8 cellular contexts compared by ENCODE assay signal in the genomic region with DNA sequence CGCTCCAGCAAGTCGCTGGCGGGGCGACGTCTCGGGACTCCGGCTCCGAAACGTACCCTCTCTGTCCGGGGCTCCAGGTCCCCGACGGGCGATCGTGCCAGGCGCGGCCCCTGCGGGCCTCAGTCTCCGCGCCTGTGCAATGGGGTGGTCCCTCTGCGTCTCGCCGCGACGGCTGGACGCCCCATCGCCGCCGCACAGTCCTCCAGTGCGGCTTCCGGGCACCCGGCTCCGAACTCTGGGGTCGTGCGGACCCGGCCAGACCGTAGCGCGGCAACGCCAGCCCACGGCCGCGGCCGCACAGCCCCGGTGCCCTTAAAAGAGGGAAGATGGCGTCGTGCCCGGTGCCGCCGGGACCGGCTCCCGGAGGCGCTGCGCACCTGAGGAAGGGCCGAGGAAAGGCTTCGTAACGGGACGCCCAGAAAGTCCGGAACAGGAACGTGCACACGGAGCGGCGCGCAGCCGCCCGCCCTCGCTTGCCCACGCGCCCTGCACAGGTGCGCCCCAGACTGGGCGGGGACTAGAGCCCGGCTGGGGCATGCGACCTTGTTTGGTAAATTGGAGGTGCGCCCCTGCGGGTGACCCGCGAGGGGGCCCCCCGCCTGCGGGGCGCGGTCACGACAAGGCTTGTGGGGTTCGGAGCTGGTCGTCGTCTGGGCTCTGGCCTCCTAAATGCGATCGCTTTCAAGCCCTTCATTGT. TPM values are rescaled to one million over a fixed set of nuclear protein-coding genes. Genes with fewer than 3 reads are reported as not detected.
DNase-seq lines count a peak whose midpoint lies in the region; ATAC-seq and TF ChIP-seq lines count a peak whose summit lies in the region.

No MANE protein-coding gene starts in this region.

- no peaks in the 10 kb centered on the region for H3K9me3 ChIP-seq in right atrium auricular region
- H3K9me3 ChIP-seq in skeletal muscle tissue (ENCODE audit: control insufficient read depth in 3 of 3, low read length in 3 of 3), result no peaks in the 10 kb centered on the region

- H3K36me3 ChIP-seq in right atrium auricular region (no peaks in the 10 kb centered on the region), skeletal muscle tissue (ENCODE audit: control insufficient read depth in 3 of 3, insufficient read depth in 3 of 3, low read length in 3 of 3) (no peaks in the 10 kb centered on the region)

- H3K27ac ChIP-seq in right atrium auricular region (no peak overlapping the region), skeletal muscle tissue (ENCODE audit: low read depth, low read length) (no peak overlapping the region)

- peak overlapping the region; percentile 36 to 55 for H3K4me3 ChIP-seq in right atrium auricular region
- H3K4me3 ChIP-seq in skeletal muscle tissue (ENCODE audit: low read length in 3 of 3), result peak overlapping the region in 2 of 3 donors; percentile 60

- H3K4me1 ChIP-seq in right atrium auricular region (peaks cover 0 to 20% of the 10 kb centered on the region in 2 donors), skeletal muscle tissue (ENCODE audit: control insufficient read depth in 3 of 3, insufficient read depth in 3 of 3, low read length in 3 of 3) (peaks cover 9 to 14% (median 12%) of the 10 kb centered on the region in 3 donors)

- no peak for TF ChIP-seq CTCF in right atrium auricular region (IDR thresholded peaks at IDR 0.05)

- ATAC-seq in GM21360 (IDR thresholded peaks at IDR 0.05; ENCODE audit: unreplicated experiment) (peak; percentile 50), GM19467 (IDR thresholded peaks at IDR 0.05; ENCODE audit: unreplicated experiment) (no peak)

- DNase-seq in NCI-H69 (lab: John Stamatoyannopoulos, UW) (peak; percentile 55), right atrium auricular region (ENCODE audit: low spot score) (no peak), nucleus accumbens (lab: John Stamatoyannopoulos, UW) (no peak), NCI-H1092 (lab: John Stamatoyannopoulos, UW) (no peak)
- DNase-seq in activated naive CD4-positive, alpha-beta T cell treated with Interleukin-2 at 50 U/mL for 16 hours, result peak; percentile 50

- H3K27me3 ChIP-seq in right atrium auricular region (no peaks in the 10 kb centered on the region), skeletal muscle tissue (ENCODE audit: control insufficient read depth in 3 of 3, insufficient read depth in 3 of 3, low read length in 3 of 3) (peaks cover 45 to 54% (median 49%) of the 10 kb centered on the region in 3 donors)

- H3K9ac ChIP-seq in skeletal muscle tissue (ENCODE audit: low read depth in 1 of 3, low read length in 3 of 3), result peak overlapping the region in 1 of 3 donors; percentile 33

RNA-seq across cellular contexts. Expression of a gene that starts 0.5 kb away (rescaled TPM):
- under 1 TPM in 1 of 2 donors, not detected in 1; 0.63 TPM for total RNA-seq in right atrium auricular region
- 0.52 TPM for total RNA-seq in skeletal muscle tissue

RNA-seq across cellular contexts. Expression of a gene that starts 21.9 kb away (rescaled TPM):
- 1 to 10 TPM; 4.4 to 5.2 TPM for total RNA-seq in right atrium auricular region
- total RNA-seq in skeletal muscle tissue, result 8.9 TPM

RNA-seq across cellular contexts. Expression of a gene that starts 32.1 kb away (rescaled TPM):
- total RNA-seq in right atrium auricular region, result 10 to 100 TPM; 16.1 to 17.6 TPM
- 8.4 TPM for total RNA-seq in skeletal muscle tissue

RNA-seq across cellular contexts. Expression of a gene that starts 40.3 kb away (rescaled TPM):
- total RNA-seq in right atrium auricular region, result 100 to 1,000 TPM; 182 to 241 TPM
- total RNA-seq in skeletal muscle tissue, result 69.4 TPM

Comparison
In these comparisons a context has a peak if more than half of its experiments do, and no peak if none do; other contexts are left out.
1. DNase-seq: peak in NCI-H69 (single experiment) and activated naive CD4-positive, alpha-beta T cell treated with Interleukin-2 at 50 U/mL for 16 hours (single experiment); none in right atrium auricular region (single experiment), nucleus accumbens (0 of 56) and NCI-H1092 (single experiment).